9 cellular contexts compared by ENCODE assay signal in genomic region chr11:6357222-6357621, GRCh38. TPM values are rescaled to one million over a fixed set of nuclear protein-coding genes. Genes with fewer than 3 reads are reported as not detected.
DNase-seq lines count a peak whose midpoint lies in the region; ATAC-seq, FAIRE-seq and TF ChIP-seq lines count a peak whose summit lies in the region.
"Had no signal": no experiment of that assay in that cellular context is flagged by ENCODE, and none has a peak within 500 bp of the region (broad histone marks: within the 10 kb centered on the region; RNA-seq: fewer than 3 reads in every experiment).

No MANE protein-coding gene starts in this region.

- CTCF ChIA-PET in K562 (lab: Yijun Ruan, JAX; ENCODE audit: low intra/inter-chr PET ratio): interaction anchor here (0.5 kb wide), 1 partner anchor 691 kb away, joined by 4 read pairs; no protein-coding TSS in a partner anchor

- no peak overlapping the region for H3K4ac ChIP-seq in mesenchymal stem cell (ENCODE audit: low read depth in 1 of 2, low read length in 2 of 2)

- no peak for TF ChIP-seq POLR2A in K562 (conservative IDR thresholded peaks at IDR 0.05)

- H3K9ac ChIP-seq in K562 (ENCODE audit: insufficient read depth in 1 of 2, low read depth in 2 of 2, low read length in 2 of 2) (no peak overlapping the region), mesenchymal stem cell (ENCODE audit: low read length) (peak overlapping the region; percentile 81)

- peak; percentile 83 for DNase-seq in A172 (ENCODE audit: low spot score)
- DNase-seq in HK-2 (ENCODE audit: unreplicated experiment): peak; percentile 40
- DNase-seq in K562 (ENCODE audit: extremely low read depth in 1 of 4, low spot score in 3 of 4): peak; percentile 35 to 66 (median 42)
- peak; percentile 87 for DNase-seq in mesenchymal stem cell
- DNase-seq in SHP77 (lab: John Stamatoyannopoulos, UW): no peak
- no peak for DNase-seq in effector CD4-positive, alpha-beta T cell
- no peak for DNase-seq in NCI-H128 (lab: John Stamatoyannopoulos, UW; ENCODE audit: unreplicated experiment)

- peak overlapping the region in 1 of 2 experiments; percentile 11 for H3K18ac ChIP-seq in mesenchymal stem cell (ENCODE audit: low read depth in 1 of 2, low read length in 2 of 2)

- WGBS in K562 (ENCODE audit: insufficient coverage, low coverage, missing lambda C conversion rate): 4% methylated on average over 9 of the region's 9 CpGs
- 54% methylated on average over 8 of the region's 9 CpGs for WGBS in mesenchymal stem cell

- in situ Hi-C loops in K562 (cut with MboI): no loop called here

- H2AFZ ChIP-seq in K562 (ENCODE audit: low read depth, low read length) (peak overlapping the region; percentile 69), mesenchymal stem cell (ENCODE audit: low read depth, low read length) (no peak overlapping the region)

- H3K79me1 ChIP-seq in mesenchymal stem cell (replicated peaks; ENCODE audit: low read length, poor library complexity, severe bottlenecking): no peaks in the 10 kb centered on the region

- H3K14ac ChIP-seq in mesenchymal stem cell (ENCODE audit: low read length in 2 of 2): no peak overlapping the region

- no peak overlapping the region for H2BK15ac ChIP-seq in mesenchymal stem cell (ENCODE audit: low read depth, poor library complexity, severe bottlenecking)

- H3K79me2 ChIP-seq in K562 (ENCODE audit: control insufficient read depth, insufficient read depth, low read length): no peaks in the 10 kb centered on the region

- H2BK120ac ChIP-seq in mesenchymal stem cell (ENCODE audit: low read depth, low read length): no peak overlapping the region

- no peak for TF ChIP-seq CTCF in K562 (IDR thresholded peaks at IDR 0.05 in 2 of 3, conservative IDR thresholded peaks at IDR 0.05 in 1 of 3; ENCODE audit: insufficient read depth in 2 of 3, low read depth in 1 of 3, low read length in 3 of 3)

- peak overlapping the region; percentile 12; the same call in 1 of the 2 replicates for H3K4me2 ChIP-seq in K562 (ENCODE audit: insufficient read depth, low read length)
- H3K4me2 ChIP-seq in mesenchymal stem cell (ENCODE audit: low read length, poor library complexity, severe bottlenecking): no peak overlapping the region

- no peak overlapping the region for H2BK5ac ChIP-seq in mesenchymal stem cell (ENCODE audit: low read depth, low read length, poor library complexity, severe bottlenecking)

- no peaks in the 10 kb centered on the region for H4K20me1 ChIP-seq in K562 (replicated peaks; ENCODE audit: control insufficient read depth, insufficient read depth, low read length)

- ATAC-seq in K562: peak; percentile 82
- ATAC-seq in GM21423 (IDR thresholded peaks at IDR 0.05; ENCODE audit: unreplicated experiment): no peak

- no peak overlapping the region for H3K27ac ChIP-seq in K562 (ENCODE audit: extremely low read depth, low read depth, low read length)
- H3K27ac ChIP-seq in mesenchymal stem cell (ENCODE audit: low read length, poor library complexity, severe bottlenecking): peak overlapping the region; percentile 65

- no peak overlapping the region for H4K8ac ChIP-seq in mesenchymal stem cell (ENCODE audit: low read length)

- TF ChIP-seq RAD21 in K562 (CRISPR knock-in tag; conservative IDR thresholded peaks at IDR 0.05 in 1 of 2, IDR thresholded peaks at IDR 0.05 in 1 of 2): no peak

- no TSS peak for BruUV-seq in K562 (replicated peaks; lab: Mats Ljungman, UMichigan)

- POLR2A ChIA-PET in K562 (lab: Yijun Ruan, JAX): interaction anchor here (0.6 kb wide), 1 partner anchor 851 kb away, joined by 3 read pairs; no protein-coding TSS in a partner anchor

- H3K9me1 ChIP-seq in K562 (ENCODE audit: control insufficient read depth, insufficient read depth, low read length): no peaks in the 10 kb centered on the region

- H2BK12ac ChIP-seq in mesenchymal stem cell (ENCODE audit: low read length in 2 of 2): no peak overlapping the region

- FAIRE-seq in K562 (lab: Jason Lieb, UNC): no peak

- H2AK5ac ChIP-seq in mesenchymal stem cell (ENCODE audit: low read length, severe bottlenecking): no peak overlapping the region

- H4K91ac ChIP-seq in mesenchymal stem cell (ENCODE audit: low read length): no peak overlapping the region

- H3K27me3 ChIP-seq in K562 (ENCODE audit: control insufficient read depth in 2 of 2, insufficient read depth in 2 of 2, low read length in 2 of 2) (no peaks in the 10 kb centered on the region; a peak in 1 of 5 replicates), mesenchymal stem cell (ENCODE audit: control insufficient read depth in 1 of 2, insufficient read depth in 1 of 2, low read length in 2 of 2) (no peaks in the 10 kb centered on the region)
- H3K27me3 ChIP-seq: Peyer's patch had no signal

- no peaks in the 10 kb centered on the region for H3K36me3 ChIP-seq in K562 (ENCODE audit: control insufficient read depth, insufficient read depth, low read length)
- H3K36me3 ChIP-seq in mesenchymal stem cell (ENCODE audit: control insufficient read depth in 1 of 2, insufficient read depth in 2 of 2, low read depth in 1 of 2, low read length in 2 of 2): no peaks in the 10 kb centered on the region
- H3K36me3 ChIP-seq: Peyer's patch had no signal

- H3K4me1 ChIP-seq in K562 (replicated peaks in 1 of 2; ENCODE audit: control insufficient read depth in 2 of 2, insufficient read depth in 2 of 2, low read length in 2 of 2) (peaks cover 0 to 5% of the 10 kb centered on the region in 2 experiments; a peak in 2 of 5 replicates), mesenchymal stem cell (ENCODE audit: control insufficient read depth, insufficient read depth, low read depth, low read length) (peaks cover 25% of the 10 kb centered on the region)
- H3K4me1 ChIP-seq: Peyer's patch had no signal

- no peak for TF ChIP-seq EP300 in K562 (IDR thresholded peaks at IDR 0.05; ENCODE audit: low read length)

- no peak overlapping the region for H3K4me3 ChIP-seq in K562
- H3K4me3 ChIP-seq in mesenchymal stem cell (ENCODE audit: insufficient read depth in 1 of 2, low read depth in 1 of 2, low read length in 2 of 2): peak overlapping the region in 1 of 2 experiments; percentile 24
- H3K4me3 ChIP-seq: Peyer's patch had no signal

- intact Hi-C loops in K562 (cut with micrococcal nuclease): no loop called here

- H3K9me3 ChIP-seq in K562 (replicated peaks; ENCODE audit: control insufficient read depth, insufficient read depth, low read depth, low read length) (no peaks in the 10 kb centered on the region), mesenchymal stem cell (ENCODE audit: control insufficient read depth, low read length) (no peaks in the 10 kb centered on the region)
- H3K9me3 ChIP-seq: Peyer's patch had no signal

- H3K23ac ChIP-seq in mesenchymal stem cell (ENCODE audit: low read length in 2 of 2): no peak overlapping the region

TF ChIP-seq in K562, 482 proteins besides CTCF, POLR2A, EP300 and RAD21 (continues in another document):
- no peak for TF ChIP-seq CHD4 (IDR thresholded peaks at IDR 0.05; ENCODE audit: insufficient read depth, insufficient replicate concordance, low read depth, low read length, poor library complexity, severe bottlenecking)
- TF ChIP-seq ZNF124 (CRISPR knock-in tag; IDR thresholded peaks at IDR 0.05): no peak
- no peak for TF ChIP-seq ZNF699 (CRISPR knock-in tag; IDR thresholded peaks at IDR 0.05; ENCODE audit: insufficient replicate concordance)
- no peak for TF ChIP-seq MEF2A (IDR thresholded peaks at IDR 0.05; ENCODE audit: control insufficient read depth, low read depth, low read length)

RNA-seq across cellular contexts. Expression of gene SMPD1, which starts 33.1 kb away (rescaled TPM):
- 140 and 147 TPM in 2 replicates for total RNA-seq in A172 (2014; rRNA removed; shearing (Covaris generic))
- 8.8 and 28.1 TPM in 2 replicates for total RNA-seq in K562 (2011; cell fraction: chromatin; rRNA removed; ENCODE audit: low replicate concordance)
- total RNA-seq in K562 (2011; cell fraction: nucleolus; rRNA removed): 25.3 and 28.3 TPM in 2 replicates
- total RNA-seq in K562 (2011; cell fraction: nucleoplasm; rRNA removed): 17.6 and 20.9 TPM in 2 replicates
- total RNA-seq in K562 (2014; rRNA removed): 5.1 and 5.2 TPM in 2 replicates
- 1.9 and 2.8 TPM in 2 replicates for total RNA-seq in K562 (2014; rRNA removed; fragmentation: Illumina TruSeq; extraction: Trizol)
- 4.4 and 5.4 TPM in 2 replicates for total RNA-seq in K562 (2015; rRNA removed; fragmentation: Illumina TruSeq; extraction: Trizol)
- 8.7 and 9.9 TPM in 2 replicates for total RNA-seq in K562 (2021)
- polyA plus RNA-seq in K562 (2011; rRNA removed): 4.0 and 6.5 TPM in 2 replicates
- 6.9 and 9.9 TPM in 2 replicates for polyA plus RNA-seq in K562 (2011; cell fraction: cytosol; rRNA removed)
- 17.5 and 18.4 TPM in 2 replicates for polyA plus RNA-seq in K562 (2011; cell fraction: nucleus; rRNA removed)
- 9.9 and 26.6 TPM in 2 replicates for polyA plus RNA-seq in K562 (2012)
- 7.6 and 9.1 TPM in 2 replicates for polyA plus RNA-seq in K562 (2014; fragmentation: Illumina TruSeq; extraction: Trizol)
- polyA plus RNA-seq in K562 (2014; fragmentation: Nextera tagmentation; extraction: Ambion mirVana): 1 to 10 TPM in 1 of 2 experiments, under 1 TPM in 1; 0.90 to 1.8 TPM
- 5.9 and 8.0 TPM in 2 replicates for polyA plus RNA-seq in K562 (2014; rRNA removed)
- 3.8 and 4.1 TPM in 2 replicates for polyA minus RNA-seq in K562 (2011; rRNA and poly(A)+ RNA removed)
- polyA minus RNA-seq in K562 (2011; cell fraction: cytosol; rRNA and poly(A)+ RNA removed): 5.3 and 6.4 TPM in 2 replicates
- 5.1 and 6.3 TPM in 2 replicates for polyA minus RNA-seq in K562 (2011; cell fraction: nucleus; rRNA and poly(A)+ RNA removed)
- 60.0 TPM for polyA plus RNA-seq in mesenchymal stem cell (2013, experiment 1 of 2)
- 61.3 TPM for polyA plus RNA-seq in mesenchymal stem cell (2013, experiment 2 of 2)

RNA-seq across cellular contexts. Expression of gene CAVIN3, which starts 36.9 kb away (rescaled TPM):
- not detected in 2 replicates for total RNA-seq in A172 (2014; rRNA removed; shearing (Covaris generic))
- total RNA-seq in K562 (2011; cell fraction: chromatin; rRNA removed; ENCODE audit: low replicate concordance): not detected in 2 replicates
- not detected in 2 replicates for total RNA-seq in K562 (2011; cell fraction: nucleolus; rRNA removed)
- total RNA-seq in K562 (2011; cell fraction: nucleoplasm; rRNA removed): not detected in 2 replicates
- not detected in 2 replicates for total RNA-seq in K562 (2014; rRNA removed)
- not detected in 2 replicates for total RNA-seq in K562 (2014; rRNA removed; fragmentation: Illumina TruSeq; extraction: Trizol)
- total RNA-seq in K562 (2015; rRNA removed; fragmentation: Illumina TruSeq; extraction: Trizol): not detected in 2 replicates
- 0.13 and 0.20 TPM in 2 replicates for total RNA-seq in K562 (2021)
- not detected in 2 replicates for polyA plus RNA-seq in K562 (2011; rRNA removed)
- polyA plus RNA-seq in K562 (2011; cell fraction: cytosol; rRNA removed): 0.06 TPM in 1 of 2 replicates, not detected in the other
- not detected in 2 replicates for polyA plus RNA-seq in K562 (2011; cell fraction: nucleus; rRNA removed)
- polyA plus RNA-seq in K562 (2012): not detected in 2 replicates
- polyA plus RNA-seq in K562 (2014; fragmentation: Illumina TruSeq; extraction: Trizol): not detected in 2 replicates
- not detected for polyA plus RNA-seq in K562 (2014; fragmentation: Nextera tagmentation; extraction: Ambion mirVana)
- polyA plus RNA-seq in K562 (2014; rRNA removed): not detected in 2 replicates
- not detected in 2 replicates for polyA minus RNA-seq in K562 (2011; rRNA and poly(A)+ RNA removed)
- polyA minus RNA-seq in K562 (2011; cell fraction: cytosol; rRNA and poly(A)+ RNA removed): not detected in 2 replicates
- not detected in 2 replicates for polyA minus RNA-seq in K562 (2011; cell fraction: nucleus; rRNA and poly(A)+ RNA removed)
- 146 TPM for polyA plus RNA-seq in mesenchymal stem cell (2013, experiment 1 of 2)
- 151 TPM for polyA plus RNA-seq in mesenchymal stem cell (2013, experiment 2 of 2)

Comparison
In these comparisons a context has a peak if more than half of its experiments do, and no peak if none do; other contexts are left out.
1. DNase-seq: peak in A172 (single experiment), HK-2 (single experiment), K562 (4 of 4) and mesenchymal stem cell (single experiment); none in SHP77 (0 of 2), effector CD4-positive, alpha-beta T cell (single experiment) and NCI-H128 (single experiment).